1 cellular context compared by ENCODE assay signal in the genomic region with DNA sequence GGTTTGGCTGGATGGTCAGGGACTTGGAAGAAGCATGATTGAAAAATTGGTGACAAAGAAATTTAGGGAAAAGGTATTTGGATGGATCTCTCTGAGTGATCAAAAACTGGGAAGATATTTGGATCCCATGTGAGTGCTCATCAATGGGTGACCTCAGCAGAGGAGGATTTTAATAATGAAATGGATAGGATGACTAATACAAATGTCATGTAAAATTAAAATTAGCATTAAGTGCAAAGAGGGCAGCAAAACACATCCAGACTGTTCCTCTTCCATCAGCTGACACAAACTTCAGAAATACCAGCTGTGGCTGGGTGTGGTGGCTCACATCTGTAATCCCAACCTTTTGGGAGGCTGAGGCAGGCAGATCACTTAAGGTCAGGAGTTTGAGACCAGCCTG.
TF ChIP-seq lines count a peak whose summit lies in the region.

No MANE protein-coding gene starts in this region.

TF ChIP-seq in GM23338, 12 proteins besides CTCF, POLR2A, EP300 and RAD21:
- TF ChIP-seq EZH2 (IDR thresholded peaks at IDR 0.05; ENCODE audit: low read depth, unreplicated experiment) (no peak), CREB1 (CRISPR knock-in tag; IDR thresholded peaks at IDR 0.05; ENCODE audit: low read depth) (no peak), POLR2AphosphoS5 (IDR thresholded peaks at IDR 0.05; ENCODE audit: low read depth) (no peak), JUNB (IDR thresholded peaks at IDR 0.05; ENCODE audit: unreplicated experiment) (no peak), ZNF331 (CRISPR knock-in tag; IDR thresholded peaks at IDR 0.05; ENCODE audit: low read depth) (no peak), EZH2phosphoT487 (IDR thresholded peaks at IDR 0.05; ENCODE audit: unreplicated experiment) (no peak), NANOG (IDR thresholded peaks at IDR 0.05; ENCODE audit: borderline replicate concordance) (no peak), STAT1 (IDR thresholded peaks at IDR 0.05; ENCODE audit: unreplicated experiment) (no peak)
- TF ChIP-seq, protein P1, sequence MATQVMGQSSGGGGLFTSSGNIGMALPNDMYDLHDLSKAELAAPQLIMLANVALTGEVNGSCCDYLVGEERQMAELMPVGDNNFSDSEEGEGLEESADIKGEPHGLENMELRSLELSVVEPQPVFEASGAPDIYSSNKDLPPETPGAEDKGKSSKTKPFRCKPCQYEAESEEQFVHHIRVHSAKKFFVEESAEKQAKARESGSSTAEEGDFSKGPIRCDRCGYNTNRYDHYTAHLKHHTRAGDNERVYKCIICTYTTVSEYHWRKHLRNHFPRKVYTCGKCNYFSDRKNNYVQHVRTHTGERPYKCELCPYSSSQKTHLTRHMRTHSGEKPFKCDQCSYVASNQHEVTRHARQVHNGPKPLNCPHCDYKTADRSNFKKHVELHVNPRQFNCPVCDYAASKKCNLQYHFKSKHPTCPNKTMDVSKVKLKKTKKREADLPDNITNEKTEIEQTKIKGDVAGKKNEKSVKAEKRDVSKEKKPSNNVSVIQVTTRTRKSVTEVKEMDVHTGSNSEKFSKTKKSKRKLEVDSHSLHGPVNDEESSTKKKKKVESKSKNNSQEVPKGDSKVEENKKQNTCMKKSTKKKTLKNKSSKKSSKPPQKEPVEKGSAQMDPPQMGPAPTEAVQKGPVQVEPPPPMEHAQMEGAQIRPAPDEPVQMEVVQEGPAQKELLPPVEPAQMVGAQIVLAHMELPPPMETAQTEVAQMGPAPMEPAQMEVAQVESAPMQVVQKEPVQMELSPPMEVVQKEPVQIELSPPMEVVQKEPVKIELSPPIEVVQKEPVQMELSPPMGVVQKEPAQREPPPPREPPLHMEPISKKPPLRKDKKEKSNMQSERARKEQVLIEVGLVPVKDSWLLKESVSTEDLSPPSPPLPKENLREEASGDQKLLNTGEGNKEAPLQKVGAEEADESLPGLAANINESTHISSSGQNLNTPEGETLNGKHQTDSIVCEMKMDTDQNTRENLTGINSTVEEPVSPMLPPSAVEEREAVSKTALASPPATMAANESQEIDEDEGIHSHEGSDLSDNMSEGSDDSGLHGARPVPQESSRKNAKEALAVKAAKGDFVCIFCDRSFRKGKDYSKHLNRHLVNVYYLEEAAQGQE (IDR thresholded peaks at IDR 0.05; ENCODE audit: unreplicated experiment): no peak
- TF ChIP-seq, protein P2, sequence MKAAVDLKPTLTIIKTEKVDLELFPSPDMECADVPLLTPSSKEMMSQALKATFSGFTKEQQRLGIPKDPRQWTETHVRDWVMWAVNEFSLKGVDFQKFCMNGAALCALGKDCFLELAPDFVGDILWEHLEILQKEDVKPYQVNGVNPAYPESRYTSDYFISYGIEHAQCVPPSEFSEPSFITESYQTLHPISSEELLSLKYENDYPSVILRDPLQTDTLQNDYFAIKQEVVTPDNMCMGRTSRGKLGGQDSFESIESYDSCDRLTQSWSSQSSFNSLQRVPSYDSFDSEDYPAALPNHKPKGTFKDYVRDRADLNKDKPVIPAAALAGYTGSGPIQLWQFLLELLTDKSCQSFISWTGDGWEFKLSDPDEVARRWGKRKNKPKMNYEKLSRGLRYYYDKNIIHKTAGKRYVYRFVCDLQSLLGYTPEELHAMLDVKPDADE (IDR thresholded peaks at IDR 0.05): no peak
